24 cellular contexts compared by ENCODE assay signal in the genomic region with DNA sequence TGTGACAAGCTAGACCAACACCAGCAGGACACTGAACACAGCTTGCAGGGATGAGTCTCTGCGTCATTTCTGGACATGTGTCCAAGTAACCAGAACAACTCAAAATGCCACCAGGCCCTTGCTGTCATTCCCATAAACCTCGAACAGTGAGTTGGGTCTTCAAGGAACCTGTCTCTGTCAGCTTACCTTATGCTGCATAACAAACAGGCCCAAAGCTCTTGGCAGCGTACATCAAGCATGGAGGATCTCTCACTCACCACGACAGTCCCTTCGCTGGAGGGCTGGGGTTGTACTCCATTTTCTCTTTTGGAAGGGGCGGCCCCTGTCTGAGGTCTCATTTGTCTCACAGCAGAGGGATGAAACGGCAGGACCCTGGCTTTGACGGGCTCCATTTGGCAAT. TPM values are rescaled to one million over a fixed set of nuclear protein-coding genes. Genes with fewer than 3 reads are reported as not detected.
"Had no signal": no experiment of that assay in that cellular context is flagged by ENCODE, and none has a peak within 500 bp of the region (broad histone marks: within the 10 kb centered on the region; RNA-seq: fewer than 3 reads in every experiment).

No MANE protein-coding gene starts in this region.

- H3K4me1 ChIP-seq: colonic mucosa, foreskin keratinocyte had no signal

- H3K36me3 ChIP-seq: colonic mucosa, heart right ventricle, left lung, lower lobe of right lung had no signal

- H3K27ac ChIP-seq: colonic mucosa, epithelial cell of prostate, esophagus squamous epithelium, foreskin keratinocyte, gastroesophageal sphincter, heart right ventricle, left lung, lower lobe of right lung had no signal

- DNase-seq: colonic mucosa; cortex of kidney; effector CD8-positive, alpha-beta T cell; effector memory CD8-positive, alpha-beta T cell; endodermal cell; erythroblast; esophagus squamous epithelium; foreskin keratinocyte; head of caudate nucleus; heart right ventricle; hippocampal formation; left cardiac atrium; left lung; left ventricle myocardium superior; lower lobe of right lung; mesenchymal stem cell; mucosa of descending colon had no signal

- H3K9me3 ChIP-seq: colonic mucosa, esophagus squamous epithelium, left lung, lower lobe of right lung, mucosa of descending colon had no signal

- FAIRE-seq: endometrium, frontal cortex, islet of Langerhans, keratinocyte had no signal

- H3K4me3 ChIP-seq: colonic mucosa, esophagus squamous epithelium, gastroesophageal sphincter, heart right ventricle, left lung, lower lobe of right lung, mucosa of descending colon had no signal

- ATAC-seq: effector memory CD8-positive, alpha-beta T cell; esophagus mucosa; foreskin keratinocyte; gastroesophageal sphincter; heart right ventricle; left cardiac atrium; left lung; left ventricle myocardium superior; lower lobe of right lung; mucosa of descending colon had no signal

RNA-seq across cellular contexts. Expression of a gene that starts 50.4 kb away (rescaled TPM):
- total RNA-seq: frontal cortex had no signal
